12 cellular contexts compared by ENCODE assay signal in genomic region chr19:54521022-54521859, GRCh38. TPM values are rescaled to one million over a fixed set of nuclear protein-coding genes. Genes with fewer than 3 reads are reported as not detected.
DNase-seq lines count a peak whose midpoint lies in the region; ATAC-seq and TF ChIP-seq lines count a peak whose summit lies in the region.
"Had no signal": no experiment of that assay in that cellular context is flagged by ENCODE, and none has a peak within 500 bp of the region (broad histone marks: within the 10 kb centered on the region; RNA-seq: fewer than 3 reads in every experiment).

No MANE protein-coding gene starts in this region.

- H3K27me3 Mint-ChIP-seq in CD8-positive, alpha-beta memory T cell, result peaks cover 11 to 61% of the 10 kb centered on the region in 2 donors
- peaks cover 13% of the 10 kb centered on the region for H3K27me3 Mint-ChIP-seq in activated CD4-positive, alpha-beta memory T cell treated with anti-CD3 and anti-CD28 coated beads, Interleukin-2, amount 10 ng/mL, durations not matched to agents 7 days and 5 days
- peaks cover 22% of the 10 kb centered on the region for H3K27me3 Mint-ChIP-seq in memory B cell
- H3K27me3 Mint-ChIP-seq in mesothelial cell of epicardium (ENCODE audit: low read depth), result no peaks in the 10 kb centered on the region

- peak overlapping the region; percentile 14 for H3K4me3 ChIP-seq in CD8-positive, alpha-beta memory T cell (ENCODE audit: low read length)
- H3K4me3 ChIP-seq in testis, result no peak overlapping the region
- H3K4me3 ChIP-seq: heart right ventricle had no signal

- no peak overlapping the region for H3K27ac ChIP-seq in CD8-positive, alpha-beta memory T cell (ENCODE audit: low read depth, low read length)
- no peak overlapping the region for H3K27ac ChIP-seq in testis
- H3K27ac ChIP-seq: heart right ventricle had no signal

- H3K4me3 Mint-ChIP-seq in CD8-positive, alpha-beta memory T cell, result peak overlapping the region in 5 of 7 donors; percentile 3 to 87 (median 33)
- peak overlapping the region; percentile 58 for H3K4me3 Mint-ChIP-seq in activated CD4-positive, alpha-beta memory T cell treated with anti-CD3 and anti-CD28 coated beads, Interleukin-2, amount 10 ng/mL, durations not matched to agents 7 days and 5 days
- H3K4me3 Mint-ChIP-seq in memory B cell (peak overlapping the region; percentile 4), mesothelial cell of epicardium (no peak overlapping the region)

- 70% methylated on average over 17 of the region's 18 CpGs for WGBS in testis, 2 donors

- H3K36me3 ChIP-seq in CD8-positive, alpha-beta memory T cell (ENCODE audit: insufficient read depth, low read length), result no peaks in the 10 kb centered on the region
- no peaks in the 10 kb centered on the region for H3K36me3 ChIP-seq in testis (ENCODE audit: low read depth, missing control alignments)
- H3K36me3 ChIP-seq: heart right ventricle had no signal

- TF ChIP-seq CTCF in mesothelial cell of epicardium (IDR thresholded peaks at IDR 0.05; ENCODE audit: unreplicated experiment) (no peak), testis (IDR thresholded peaks at IDR 0.05) (no peak)

- intact Hi-C loops in testis (cut with DNase I; ENCODE audit: low total_unique reads), result no loop called here

- H3K9me3 ChIP-seq in CD8-positive, alpha-beta memory T cell (ENCODE audit: low read length), result no peaks in the 10 kb centered on the region
- H3K9me3 ChIP-seq in testis, result no peaks in the 10 kb centered on the region
- H3K9me3 ChIP-seq: heart right ventricle had no signal

- DNase-seq in CD8-positive, alpha-beta memory T cell, result no peak
- peak; percentile 30 for DNase-seq in activated CD4-positive, alpha-beta memory T cell treated with anti-CD3 and anti-CD28 coated beads, Interleukin-2, amount 10 ng/mL, durations not matched to agents 7 days and 5 days
- DNase-seq in memory B cell (ENCODE audit: low spot score in 2 of 2) (no peak), mesothelial cell of epicardium (ENCODE audit: low spot score in 2 of 2, unreplicated experiment in 2 of 2) (no peak), testis (no peak)
- DNase-seq: HCEC 1CT, heart right ventricle, NCI-H187 treated with DMSO at 0.1 percent for 48 hours had no signal

- no peaks in the 10 kb centered on the region for H3K36me3 Mint-ChIP-seq in CD8-positive, alpha-beta memory T cell
- no peaks in the 10 kb centered on the region for H3K36me3 Mint-ChIP-seq in activated CD4-positive, alpha-beta memory T cell treated with anti-CD3 and anti-CD28 coated beads, Interleukin-2, amount 10 ng/mL, durations not matched to agents 7 days and 5 days (ENCODE audit: low read depth)
- no peaks in the 10 kb centered on the region for H3K36me3 Mint-ChIP-seq in memory B cell
- peaks cover 11% of the 10 kb centered on the region for H3K36me3 Mint-ChIP-seq in mesothelial cell of epicardium

- peaks cover 23% of the 10 kb centered on the region for H3K4me1 ChIP-seq in CD8-positive, alpha-beta memory T cell (ENCODE audit: insufficient read depth, low read length)
- no peaks in the 10 kb centered on the region for H3K4me1 ChIP-seq in testis

- CTCF ChIA-PET in CD8-positive, alpha-beta memory T cell (lab: Charles Lee), result no interaction called here
- CTCF ChIA-PET in activated CD4-positive, alpha-beta memory T cell treated with anti-CD3 and anti-CD28 coated beads, Interleukin-2, amount 10 ng/mL, durations not matched to agents 7 days and 5 days (lab: Charles Lee), result no interaction called here

- H3K27me3 ChIP-seq in CD8-positive, alpha-beta memory T cell (ENCODE audit: insufficient read depth, low read length, poor library complexity, severe bottlenecking), result no peaks in the 10 kb centered on the region
- H3K27me3 ChIP-seq in testis, result no peaks in the 10 kb centered on the region

- peak; percentile 5 for TF ChIP-seq POLR2A in GM19099 (IDR thresholded peaks at IDR 0.05; ENCODE audit: extremely low read depth, insufficient read length, low read depth)
- no peak for TF ChIP-seq POLR2A in testis (IDR thresholded peaks at IDR 0.05)

- peaks cover 26 to 35% (median 31%) of the 10 kb centered on the region in 3 donors for H3K4me1 Mint-ChIP-seq in CD8-positive, alpha-beta memory T cell
- peaks cover 63% of the 10 kb centered on the region for H3K4me1 Mint-ChIP-seq in activated CD4-positive, alpha-beta memory T cell treated with anti-CD3 and anti-CD28 coated beads, Interleukin-2, amount 10 ng/mL, durations not matched to agents 7 days and 5 days
- peaks cover 22% of the 10 kb centered on the region for H3K4me1 Mint-ChIP-seq in memory B cell
- no peaks in the 10 kb centered on the region for H3K4me1 Mint-ChIP-seq in mesothelial cell of epicardium

- ATAC-seq in memory B cell (ENCODE audit: low read depth) (peak; percentile 15), HG03159 (IDR thresholded peaks at IDR 0.05; ENCODE audit: unreplicated experiment) (no peak)
- ATAC-seq: heart right ventricle, HepG2 had no signal

- peak overlapping the region in 1 of 8 donors; percentile 11 for H3K27ac Mint-ChIP-seq in CD8-positive, alpha-beta memory T cell
- H3K27ac Mint-ChIP-seq in activated CD4-positive, alpha-beta memory T cell treated with anti-CD3 and anti-CD28 coated beads, Interleukin-2, amount 10 ng/mL, durations not matched to agents 7 days and 5 days, result peak overlapping the region; percentile 94
- H3K27ac Mint-ChIP-seq in memory B cell, result no peak overlapping the region
- no peak overlapping the region for H3K27ac Mint-ChIP-seq in mesothelial cell of epicardium

- H3K9me3 Mint-ChIP-seq in CD8-positive, alpha-beta memory T cell, result peaks cover 0 to 5% (median under 1%) of the 10 kb centered on the region in 5 donors
- peaks cover 5% of the 10 kb centered on the region for H3K9me3 Mint-ChIP-seq in activated CD4-positive, alpha-beta memory T cell treated with anti-CD3 and anti-CD28 coated beads, Interleukin-2, amount 10 ng/mL, durations not matched to agents 7 days and 5 days
- H3K9me3 Mint-ChIP-seq in memory B cell (peaks cover 3% of the 10 kb centered on the region), mesothelial cell of epicardium (peaks cover 69% of the 10 kb centered on the region)

- POLR2A ChIA-PET in CD8-positive, alpha-beta memory T cell (lab: Charles Lee), result no interaction called here
- POLR2A ChIA-PET in activated CD4-positive, alpha-beta memory T cell treated with anti-CD3 and anti-CD28 coated beads, Interleukin-2, amount 10 ng/mL, durations not matched to agents 7 days and 5 days (lab: Charles Lee), result no interaction called here

RNA-seq across cellular contexts. Expression of gene LAIR2, which starts 18.6 kb away (rescaled TPM):
- total RNA-seq in CD8-positive, alpha-beta memory T cell, result 1 to 10 TPM; 1.4 TPM
- 31.6 TPM for polyA plus RNA-seq in CD8-positive, alpha-beta memory T cell
- total RNA-seq in activated CD4-positive, alpha-beta memory T cell treated with anti-CD3 and anti-CD28 coated beads, Interleukin-2, amount 10 ng/mL, durations not matched to agents 7 days and 5 days, result 1 to 10 TPM; 2.4 to 3.8 TPM
- total RNA-seq in mesothelial cell of epicardium, result not detected in 3 replicates
- total RNA-seq in testis, result not detected
- polyA plus RNA-seq in testis (ENCODE audit: insufficient read depth, low read depth, low replicate concordance), result 0.65 TPM
- total RNA-seq: posterior vena cava had no signal
- polyA plus RNA-seq: heart right ventricle had no signal

RNA-seq across cellular contexts. Expression of gene CDC42EP5, which starts 48.1 kb away (rescaled TPM):
- 1 to 10 TPM in 1 of 2 experiments, under 1 TPM in 1; 0.44 to 1.1 TPM for total RNA-seq in CD8-positive, alpha-beta memory T cell
- not detected for polyA plus RNA-seq in CD8-positive, alpha-beta memory T cell
- total RNA-seq in activated CD4-positive, alpha-beta memory T cell treated with anti-CD3 and anti-CD28 coated beads, Interleukin-2, amount 10 ng/mL, durations not matched to agents 7 days and 5 days, result not detected
- total RNA-seq in mesothelial cell of epicardium, result 114 to 126 TPM (median 115 TPM) in 3 replicates
- total RNA-seq in testis, result 10 to 100 TPM; 10.2 to 11.9 TPM
- polyA plus RNA-seq in testis (ENCODE audit: insufficient read depth, low read depth, low replicate concordance), result 7.8 TPM

RNA-seq across cellular contexts. Expression of gene LILRA2, which starts 52.3 kb away (rescaled TPM):
- not detected for total RNA-seq in CD8-positive, alpha-beta memory T cell
- not detected for polyA plus RNA-seq in CD8-positive, alpha-beta memory T cell
- not detected for total RNA-seq in activated CD4-positive, alpha-beta memory T cell treated with anti-CD3 and anti-CD28 coated beads, Interleukin-2, amount 10 ng/mL, durations not matched to agents 7 days and 5 days
- not detected in 3 replicates for total RNA-seq in mesothelial cell of epicardium
- under 1 TPM; 0.47 to 0.87 TPM for total RNA-seq in testis
- 2.6 TPM for polyA plus RNA-seq in testis (ENCODE audit: insufficient read depth, low read depth, low replicate concordance)
- total RNA-seq: HepG2 had no signal

RNA-seq across cellular contexts. Expression of gene LENG9, which starts 57.7 kb away (rescaled TPM):
- total RNA-seq in CD8-positive, alpha-beta memory T cell, result 1 to 10 TPM; 3.8 to 4.4 TPM
- 0.23 TPM for polyA plus RNA-seq in CD8-positive, alpha-beta memory T cell
- total RNA-seq in activated CD4-positive, alpha-beta memory T cell treated with anti-CD3 and anti-CD28 coated beads, Interleukin-2, amount 10 ng/mL, durations not matched to agents 7 days and 5 days, result 1 to 10 TPM; 8.5 to 8.7 TPM
- 5.5 to 6.8 TPM (median 5.8 TPM) in 3 replicates for total RNA-seq in mesothelial cell of epicardium
- total RNA-seq in testis, result 1 to 10 TPM; 5.6 to 5.8 TPM
- 1.9 TPM for polyA plus RNA-seq in testis (ENCODE audit: insufficient read depth, low read depth, low replicate concordance)
